2 cellular contexts compared by ENCODE assay signal in the genomic region with DNA sequence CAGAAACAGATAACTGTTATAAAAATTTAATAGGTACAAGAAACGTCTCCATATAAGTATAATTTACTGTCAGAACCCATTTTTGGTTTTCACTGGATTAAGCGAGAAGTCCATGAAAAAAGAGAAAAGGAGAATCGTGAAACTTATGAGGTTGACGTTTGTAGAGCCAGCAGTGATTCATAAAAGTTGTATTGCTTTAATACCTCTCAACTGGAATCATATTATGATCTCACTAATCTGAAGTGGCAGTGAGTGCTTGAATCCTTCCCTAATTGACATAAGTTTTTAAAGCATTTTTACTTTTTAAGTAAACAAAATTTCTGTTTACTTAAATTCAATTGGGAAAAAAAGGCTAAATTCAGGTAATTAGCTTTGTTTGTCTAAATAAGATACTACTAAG.
TF ChIP-seq lines count a peak whose summit lies in the region.

No MANE protein-coding gene starts in this region.

TF ChIP-seq in liver, 16 proteins besides CTCF, POLR2A, EP300 and RAD21 (continued from another document):
- TF ChIP-seq RXRA (IDR thresholded peaks at IDR 0.05) (no peak), JUND (IDR thresholded peaks at IDR 0.05) (no peak), YY1 (IDR thresholded peaks at IDR 0.05) (no peak), HNF4G (IDR thresholded peaks at IDR 0.05) (no peak), NR2F2 (IDR thresholded peaks at IDR 0.05) (no peak), HNF4A (conservative IDR thresholded peaks at IDR 0.05) (no peak), FOXA2 (IDR thresholded peaks at IDR 0.05) (no peak)
- TF ChIP-seq, protein P1, sequence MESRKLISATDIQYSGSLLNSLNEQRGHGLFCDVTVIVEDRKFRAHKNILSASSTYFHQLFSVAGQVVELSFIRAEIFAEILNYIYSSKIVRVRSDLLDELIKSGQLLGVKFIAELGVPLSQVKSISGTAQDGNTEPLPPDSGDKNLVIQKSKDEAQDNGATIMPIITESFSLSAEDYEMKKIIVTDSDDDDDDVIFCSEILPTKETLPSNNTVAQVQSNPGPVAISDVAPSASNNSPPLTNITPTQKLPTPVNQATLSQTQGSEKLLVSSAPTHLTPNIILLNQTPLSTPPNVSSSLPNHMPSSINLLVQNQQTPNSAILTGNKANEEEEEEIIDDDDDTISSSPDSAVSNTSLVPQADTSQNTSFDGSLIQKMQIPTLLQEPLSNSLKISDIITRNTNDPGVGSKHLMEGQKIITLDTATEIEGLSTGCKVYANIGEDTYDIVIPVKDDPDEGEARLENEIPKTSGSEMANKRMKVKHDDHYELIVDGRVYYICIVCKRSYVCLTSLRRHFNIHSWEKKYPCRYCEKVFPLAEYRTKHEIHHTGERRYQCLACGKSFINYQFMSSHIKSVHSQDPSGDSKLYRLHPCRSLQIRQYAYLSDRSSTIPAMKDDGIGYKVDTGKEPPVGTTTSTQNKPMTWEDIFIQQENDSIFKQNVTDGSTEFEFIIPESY (IDR thresholded peaks at IDR 0.05), result no peak
- TF ChIP-seq, protein P2, sequence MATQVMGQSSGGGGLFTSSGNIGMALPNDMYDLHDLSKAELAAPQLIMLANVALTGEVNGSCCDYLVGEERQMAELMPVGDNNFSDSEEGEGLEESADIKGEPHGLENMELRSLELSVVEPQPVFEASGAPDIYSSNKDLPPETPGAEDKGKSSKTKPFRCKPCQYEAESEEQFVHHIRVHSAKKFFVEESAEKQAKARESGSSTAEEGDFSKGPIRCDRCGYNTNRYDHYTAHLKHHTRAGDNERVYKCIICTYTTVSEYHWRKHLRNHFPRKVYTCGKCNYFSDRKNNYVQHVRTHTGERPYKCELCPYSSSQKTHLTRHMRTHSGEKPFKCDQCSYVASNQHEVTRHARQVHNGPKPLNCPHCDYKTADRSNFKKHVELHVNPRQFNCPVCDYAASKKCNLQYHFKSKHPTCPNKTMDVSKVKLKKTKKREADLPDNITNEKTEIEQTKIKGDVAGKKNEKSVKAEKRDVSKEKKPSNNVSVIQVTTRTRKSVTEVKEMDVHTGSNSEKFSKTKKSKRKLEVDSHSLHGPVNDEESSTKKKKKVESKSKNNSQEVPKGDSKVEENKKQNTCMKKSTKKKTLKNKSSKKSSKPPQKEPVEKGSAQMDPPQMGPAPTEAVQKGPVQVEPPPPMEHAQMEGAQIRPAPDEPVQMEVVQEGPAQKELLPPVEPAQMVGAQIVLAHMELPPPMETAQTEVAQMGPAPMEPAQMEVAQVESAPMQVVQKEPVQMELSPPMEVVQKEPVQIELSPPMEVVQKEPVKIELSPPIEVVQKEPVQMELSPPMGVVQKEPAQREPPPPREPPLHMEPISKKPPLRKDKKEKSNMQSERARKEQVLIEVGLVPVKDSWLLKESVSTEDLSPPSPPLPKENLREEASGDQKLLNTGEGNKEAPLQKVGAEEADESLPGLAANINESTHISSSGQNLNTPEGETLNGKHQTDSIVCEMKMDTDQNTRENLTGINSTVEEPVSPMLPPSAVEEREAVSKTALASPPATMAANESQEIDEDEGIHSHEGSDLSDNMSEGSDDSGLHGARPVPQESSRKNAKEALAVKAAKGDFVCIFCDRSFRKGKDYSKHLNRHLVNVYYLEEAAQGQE (IDR thresholded peaks at IDR 0.05), result no peak
- TF ChIP-seq, protein P3, sequence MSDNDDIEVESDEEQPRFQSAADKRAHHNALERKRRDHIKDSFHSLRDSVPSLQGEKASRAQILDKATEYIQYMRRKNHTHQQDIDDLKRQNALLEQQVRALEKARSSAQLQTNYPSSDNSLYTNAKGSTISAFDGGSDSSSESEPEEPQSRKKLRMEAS (IDR thresholded peaks at IDR 0.05), result no peak
- TF ChIP-seq, protein P4, sequence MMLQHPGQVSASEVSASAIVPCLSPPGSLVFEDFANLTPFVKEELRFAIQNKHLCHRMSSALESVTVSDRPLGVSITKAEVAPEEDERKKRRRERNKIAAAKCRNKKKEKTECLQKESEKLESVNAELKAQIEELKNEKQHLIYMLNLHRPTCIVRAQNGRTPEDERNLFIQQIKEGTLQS (IDR thresholded peaks at IDR 0.05), result no peak

TF ChIP-seq in HepG2, 621 proteins besides CTCF, POLR2A, EP300 and RAD21:
- TF ChIP-seq, protein P5, sequence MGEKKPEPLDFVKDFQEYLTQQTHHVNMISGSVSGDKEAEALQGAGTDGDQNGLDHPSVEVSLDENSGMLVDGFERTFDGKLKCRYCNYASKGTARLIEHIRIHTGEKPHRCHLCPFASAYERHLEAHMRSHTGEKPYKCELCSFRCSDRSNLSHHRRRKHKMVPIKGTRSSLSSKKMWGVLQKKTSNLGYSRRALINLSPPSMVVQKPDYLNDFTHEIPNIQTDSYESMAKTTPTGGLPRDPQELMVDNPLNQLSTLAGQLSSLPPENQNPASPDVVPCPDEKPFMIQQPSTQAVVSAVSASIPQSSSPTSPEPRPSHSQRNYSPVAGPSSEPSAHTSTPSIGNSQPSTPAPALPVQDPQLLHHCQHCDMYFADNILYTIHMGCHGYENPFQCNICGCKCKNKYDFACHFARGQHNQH (CRISPR knock-in tag; IDR thresholded peaks at IDR 0.05), result no peak
- no peak for TF ChIP-seq ZNF430 (CRISPR knock-in tag; IDR thresholded peaks at IDR 0.05)
- TF ChIP-seq JDP2 (CRISPR knock-in tag; IDR thresholded peaks at IDR 0.05; ENCODE audit: borderline replicate concordance), result no peak
- TF ChIP-seq MEF2D (CRISPR knock-in tag; IDR thresholded peaks at IDR 0.05), result no peak
- TF ChIP-seq ZNF263 (CRISPR knock-in tag; IDR thresholded peaks at IDR 0.05), result no peak
- no peak for TF ChIP-seq ZNF124 (CRISPR knock-in tag; IDR thresholded peaks at IDR 0.05)
- TF ChIP-seq TARDBP (CRISPR knock-in tag; IDR thresholded peaks at IDR 0.05), result no peak
- no peak for TF ChIP-seq TRIM24 (CRISPR knock-in tag; IDR thresholded peaks at IDR 0.05)
- TF ChIP-seq SOX6 (IDR thresholded peaks at IDR 0.05), result no peak
- no peak for TF ChIP-seq SOX6 (CRISPR knock-in tag; IDR thresholded peaks at IDR 0.05)
- TF ChIP-seq ETV5 (CRISPR knock-in tag; IDR thresholded peaks at IDR 0.05; ENCODE audit: borderline replicate concordance), result no peak
- TF ChIP-seq MYC (CRISPR knock-in tag; IDR thresholded peaks at IDR 0.05; ENCODE audit: borderline replicate concordance), result no peak
- no peak for TF ChIP-seq ZFP36 (IDR thresholded peaks at IDR 0.05; ENCODE audit: borderline replicate concordance, low read depth, low read length, partially characterized antibody)
- TF ChIP-seq DMAP1 (CRISPR knock-in tag; IDR thresholded peaks at IDR 0.05), result no peak
- TF ChIP-seq FOXC1 (CRISPR knock-in tag; IDR thresholded peaks at IDR 0.05; ENCODE audit: borderline replicate concordance), result no peak
- no peak for TF ChIP-seq REL (CRISPR knock-in tag; conservative IDR thresholded peaks at IDR 0.05)
- TF ChIP-seq HOXA9 (CRISPR knock-in tag; IDR thresholded peaks at IDR 0.05; ENCODE audit: borderline replicate concordance), result no peak
- TF ChIP-seq TGIF2 (CRISPR knock-in tag; IDR thresholded peaks at IDR 0.05), result no peak
- TF ChIP-seq, protein P6, sequence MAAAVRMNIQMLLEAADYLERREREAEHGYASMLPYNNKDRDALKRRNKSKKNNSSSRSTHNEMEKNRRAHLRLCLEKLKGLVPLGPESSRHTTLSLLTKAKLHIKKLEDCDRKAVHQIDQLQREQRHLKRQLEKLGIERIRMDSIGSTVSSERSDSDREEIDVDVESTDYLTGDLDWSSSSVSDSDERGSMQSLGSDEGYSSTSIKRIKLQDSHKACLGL (CRISPR knock-in tag; IDR thresholded peaks at IDR 0.05), result no peak
- TF ChIP-seq, protein P7, sequence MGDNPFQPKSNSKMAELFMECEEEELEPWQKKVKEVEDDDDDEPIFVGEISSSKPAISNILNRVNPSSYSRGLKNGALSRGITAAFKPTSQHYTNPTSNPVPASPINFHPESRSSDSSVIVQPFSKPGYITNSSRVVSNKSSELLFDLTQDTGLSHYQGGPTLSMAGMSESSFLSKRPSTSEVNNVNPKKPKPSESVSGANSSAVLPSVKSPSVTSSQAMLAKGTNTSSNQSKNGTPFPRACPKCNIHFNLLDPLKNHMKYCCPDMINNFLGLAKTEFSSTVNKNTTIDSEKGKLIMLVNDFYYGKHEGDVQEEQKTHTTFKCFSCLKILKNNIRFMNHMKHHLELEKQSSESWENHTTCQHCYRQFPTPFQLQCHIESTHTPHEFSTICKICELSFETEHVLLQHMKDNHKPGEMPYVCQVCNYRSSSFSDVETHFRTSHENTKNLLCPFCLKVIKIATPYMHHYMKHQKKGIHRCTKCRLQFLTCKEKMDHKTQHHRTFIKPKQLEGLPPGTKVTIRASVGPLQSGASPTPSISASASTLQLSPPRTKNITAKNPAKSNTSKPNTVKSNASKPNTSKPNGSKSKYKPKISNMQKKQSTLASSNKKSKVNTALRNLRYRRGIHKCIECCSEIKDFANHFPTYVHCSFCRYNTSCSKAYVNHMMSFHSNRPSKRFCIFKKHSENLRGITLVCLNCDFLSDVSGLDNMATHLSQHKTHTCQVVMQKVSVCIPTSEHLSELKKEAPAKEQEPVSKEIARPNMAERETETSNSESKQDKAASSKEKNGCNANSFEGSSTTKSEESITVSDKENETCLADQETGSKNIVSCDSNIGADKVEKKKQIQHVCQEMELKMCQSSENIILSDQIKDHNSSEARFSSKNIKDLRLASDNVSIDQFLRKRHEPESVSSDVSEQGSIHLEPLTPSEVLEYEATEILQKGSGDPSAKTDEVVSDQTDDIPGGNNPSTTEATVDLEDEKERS (CRISPR knock-in tag; IDR thresholded peaks at IDR 0.05), result no peak
